10 cellular contexts compared by ENCODE assay signal in the genomic region with DNA sequence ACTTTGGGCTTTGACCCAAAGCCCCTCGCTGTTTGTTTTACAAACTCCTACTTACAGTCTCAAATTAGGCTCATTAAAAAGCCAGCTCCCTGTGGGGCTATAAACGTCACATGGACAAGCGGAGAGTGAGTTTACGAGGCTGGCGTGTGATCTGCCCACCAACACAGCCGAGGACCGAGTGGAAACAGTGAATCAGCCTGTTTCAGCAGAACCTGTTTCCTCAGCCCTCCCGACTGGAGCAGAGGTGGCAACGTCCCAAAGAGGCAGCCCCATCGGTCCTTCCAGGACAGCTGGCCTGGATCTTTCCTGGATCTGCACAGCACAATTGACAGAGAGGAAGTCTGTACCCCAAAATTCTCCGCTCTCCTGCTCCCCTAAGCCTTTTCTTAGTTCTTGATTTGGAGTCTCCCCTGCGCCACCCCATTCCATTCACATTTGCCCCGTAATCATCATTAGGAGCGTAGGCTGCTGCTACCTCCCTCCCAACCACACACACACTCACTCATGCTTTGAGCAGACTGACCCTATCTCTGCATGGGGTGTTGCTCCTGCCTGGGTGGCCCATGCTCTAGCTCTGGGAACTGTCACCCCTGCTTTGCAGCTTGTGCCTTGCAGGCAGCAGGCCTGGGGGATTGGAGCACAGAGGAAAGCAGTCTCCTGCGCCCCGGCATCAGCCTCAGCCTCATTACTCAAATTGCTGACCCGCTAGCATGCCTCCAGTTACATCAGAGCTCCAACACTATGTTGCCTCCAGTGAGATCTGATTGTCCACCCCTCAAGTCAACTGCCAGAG.
DNase-seq lines count a peak whose midpoint lies in the region; ATAC-seq and TF ChIP-seq lines count a peak whose summit lies in the region.
"Had no signal": no experiment of that assay in that cellular context is flagged by ENCODE, and none has a peak within 500 bp of the region (broad histone marks: within the 10 kb centered on the region; RNA-seq: fewer than 3 reads in every experiment).

No MANE protein-coding gene starts in this region.

- no peaks in the 10 kb centered on the region for H4K20me1 ChIP-seq in HCT116 (ENCODE audit: insufficient read depth)

- 71 to 76% methylated on average over 17 of the region's 17 CpGs for WGBS in thyroid gland, 2 donors

- peak overlapping the region; percentile 62 for H3K4me2 ChIP-seq in HCT116 (ENCODE audit: low read length)

- DNase-seq in HCT116 (ENCODE audit: low read depth, low spot score), result no peak
- peak; percentile 89 for DNase-seq in astrocyte of the hippocampus (ENCODE audit: low read depth, low spot score)
- DNase-seq in left colon, result peak; percentile 62 to 83
- peak; percentile 9 to 16 for DNase-seq in thyroid gland
- no peak for DNase-seq in NCI-H1417 treated with DMSO at 0.1 percent for 48 hours (lab: John Stamatoyannopoulos, UW)
- DNase-seq in NCI-H82 (lab: John Stamatoyannopoulos, UW), result no peak
- DNase-seq in CD4-positive, alpha-beta T cell, result no peak
- DNase-seq: Karpas-422, SHP77 treated with DMSO at 0.1 percent for 48 hours had no signal

- H3K9ac ChIP-seq in HCT116 (ENCODE audit: low read length), result peak overlapping the region; percentile 46

- H2AFZ ChIP-seq in HCT116 (ENCODE audit: low read depth, low read length, poor library complexity, severe bottlenecking), result no peak overlapping the region

- H3K9me3 ChIP-seq in HCT116 (ENCODE audit: control insufficient read depth in 1 of 2, insufficient read depth in 1 of 2, low read depth in 1 of 2, low read length in 2 of 2) (no peaks in the 10 kb centered on the region), thyroid gland (no peaks in the 10 kb centered on the region)
- H3K9me3 ChIP-seq in CD4-positive, alpha-beta T cell (ENCODE audit: control insufficient read depth, low read length), result no peaks in the 10 kb centered on the region

- H3K4me1 Mint-ChIP-seq in CD4-positive, alpha-beta T cell (ENCODE audit: low read depth), result no peaks in the 10 kb centered on the region

- H3K9me3 Mint-ChIP-seq in CD4-positive, alpha-beta T cell, result no peaks in the 10 kb centered on the region
- H3K9me3 Mint-ChIP-seq: neural crest cell had no signal

- no peak overlapping the region for H3K27ac Mint-ChIP-seq in CD4-positive, alpha-beta T cell

- H3K79me2 ChIP-seq in HCT116 (ENCODE audit: insufficient read depth, low read length), result no peaks in the 10 kb centered on the region

- CTCF ChIA-PET in HCT116 (lab: Charles Lee), result no interaction called here
- CTCF ChIA-PET in CD4-positive, alpha-beta T cell (lab: Charles Lee), result no interaction called here

- TF ChIP-seq RAD21 in HCT116 (IDR thresholded peaks at IDR 0.05; ENCODE audit: low read depth), result no peak

- H3K27me3 ChIP-seq in HCT116 (ENCODE audit: insufficient read depth, low read length) (no peaks in the 10 kb centered on the region), thyroid gland (no peaks in the 10 kb centered on the region)
- H3K27me3 ChIP-seq in CD4-positive, alpha-beta T cell (ENCODE audit: control insufficient read depth, insufficient read depth, low read length), result no peaks in the 10 kb centered on the region

- BruUV-seq in HCT116 (replicated peaks; lab: Mats Ljungman, UMichigan), result no TSS peak

- no peaks in the 10 kb centered on the region for H3K9me2 ChIP-seq in HCT116 (ENCODE audit: insufficient read depth)

- TF ChIP-seq CTCF in HCT116 (IDR thresholded peaks at IDR 0.05 in 2 of 3, conservative IDR thresholded peaks at IDR 0.05 in 1 of 3; ENCODE audit: borderline replicate concordance in 1 of 3, insufficient read depth in 1 of 3, low read depth in 2 of 3, low read length in 2 of 3), result no peak
- TF ChIP-seq CTCF in thyroid gland (IDR thresholded peaks at IDR 0.05), result no peak
- no peak for TF ChIP-seq CTCF in CD4-positive, alpha-beta T cell (IDR thresholded peaks at IDR 0.05)

- intact Hi-C loops in HCT116 (cut with micrococcal nuclease) (no loop called here), left colon (cut with DNase I, micrococcal nuclease) (no loop called here), thyroid gland (cut with DNase I) (no loop called here)
- intact Hi-C loops in CD4-positive, alpha-beta T cell (cut with DNase I, micrococcal nuclease), result no loop called here

- H3K36me3 ChIP-seq in HCT116 (ENCODE audit: control insufficient read depth in 1 of 2, insufficient read depth in 2 of 2, low read length in 2 of 2) (no peaks in the 10 kb centered on the region), thyroid gland (no peaks in the 10 kb centered on the region)

- H3K27me3 Mint-ChIP-seq in CD4-positive, alpha-beta T cell, result peaks cover 4% of the 10 kb centered on the region

- POLR2A ChIA-PET in HCT116 (lab: Charles Lee), result no interaction called here
- POLR2A ChIA-PET in CD4-positive, alpha-beta T cell (lab: Charles Lee), result no interaction called here

- H3K27ac ChIP-seq in HCT116 (ENCODE audit: low read depth, low read length) (no peak overlapping the region), thyroid gland (no peak overlapping the region)
- H3K27ac ChIP-seq in CD4-positive, alpha-beta T cell (ENCODE audit: low read depth, low read length), result no peak overlapping the region

- peaks cover 12 to 30% of the 10 kb centered on the region in 2 experiments; a peak in 3 of 4 replicates for H3K4me1 ChIP-seq in HCT116 (ENCODE audit: control insufficient read depth in 1 of 2, insufficient read depth in 2 of 2, low read length in 2 of 2)
- H3K4me1 ChIP-seq in thyroid gland, result peaks cover 0 to 3% of the 10 kb centered on the region in 2 donors

- TF ChIP-seq POLR2A in HCT116 (IDR thresholded peaks at IDR 0.05; ENCODE audit: borderline replicate concordance, extremely low read depth, insufficient read depth, insufficient read length), result no peak
- no peak for TF ChIP-seq POLR2A in thyroid gland (IDR thresholded peaks at IDR 0.05)

- RAD21 ChIA-PET in HCT116 (lab: Charles Lee; ENCODE audit: low non-redundant PET in 1 of 2, low total read pairs in 2 of 2, uncharacterized antibody in 2 of 2, unreplicated experiment in 2 of 2), result no interaction called here

- H3K36me3 Mint-ChIP-seq in CD4-positive, alpha-beta T cell (ENCODE audit: low read depth), result no peaks in the 10 kb centered on the region

- no peak overlapping the region for H3K4me3 Mint-ChIP-seq in CD4-positive, alpha-beta T cell
- H3K4me3 Mint-ChIP-seq: neural crest cell had no signal

- no peak overlapping the region for H3K4me3 ChIP-seq in HCT116 (replicated peaks in 1 of 2; ENCODE audit: low read depth in 1 of 2, low read length in 2 of 2)
- no peak overlapping the region for H3K4me3 ChIP-seq in thyroid gland (replicated peaks in 1 of 3)

- peak; percentile 56 for ATAC-seq in HCT116
- ATAC-seq in left colon, result peak; percentile 59
- no peak for ATAC-seq in CD4-positive, alpha-beta T cell (ENCODE audit: poor library complexity)

TF ChIP-seq in HCT116, 20 proteins besides CTCF, POLR2A, EP300 and RAD21:
- TF ChIP-seq FOSL1 (IDR thresholded peaks at IDR 0.05; ENCODE audit: low read depth) (peak; percentile 71), MAX (IDR thresholded peaks at IDR 0.05) (peak; percentile 29; the same call in 1 of the 2 replicates), CBX3 (IDR thresholded peaks at IDR 0.05; ENCODE audit: low read depth) (peak; percentile 43; the same call in 1 of the 2 replicates), POLR2AphosphoS5 (IDR thresholded peaks at IDR 0.05; ENCODE audit: low read depth, low read length) (peak; percentile 24; the same call in 1 of the 2 replicates), TCF7L2 (IDR thresholded peaks at IDR 0.05; ENCODE audit: borderline replicate concordance, extremely low read depth, insufficient read depth, insufficient read length) (no peak), SP1 (IDR thresholded peaks at IDR 0.05; ENCODE audit: low read depth) (peak; percentile 73), JUND (IDR thresholded peaks at IDR 0.05) (peak; percentile 89), ZFX (IDR thresholded peaks at IDR 0.05) (no peak)
- TF ChIP-seq, protein P1, sequence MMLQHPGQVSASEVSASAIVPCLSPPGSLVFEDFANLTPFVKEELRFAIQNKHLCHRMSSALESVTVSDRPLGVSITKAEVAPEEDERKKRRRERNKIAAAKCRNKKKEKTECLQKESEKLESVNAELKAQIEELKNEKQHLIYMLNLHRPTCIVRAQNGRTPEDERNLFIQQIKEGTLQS (IDR thresholded peaks at IDR 0.05), result no peak
- TF ChIP-seq, protein P2, sequence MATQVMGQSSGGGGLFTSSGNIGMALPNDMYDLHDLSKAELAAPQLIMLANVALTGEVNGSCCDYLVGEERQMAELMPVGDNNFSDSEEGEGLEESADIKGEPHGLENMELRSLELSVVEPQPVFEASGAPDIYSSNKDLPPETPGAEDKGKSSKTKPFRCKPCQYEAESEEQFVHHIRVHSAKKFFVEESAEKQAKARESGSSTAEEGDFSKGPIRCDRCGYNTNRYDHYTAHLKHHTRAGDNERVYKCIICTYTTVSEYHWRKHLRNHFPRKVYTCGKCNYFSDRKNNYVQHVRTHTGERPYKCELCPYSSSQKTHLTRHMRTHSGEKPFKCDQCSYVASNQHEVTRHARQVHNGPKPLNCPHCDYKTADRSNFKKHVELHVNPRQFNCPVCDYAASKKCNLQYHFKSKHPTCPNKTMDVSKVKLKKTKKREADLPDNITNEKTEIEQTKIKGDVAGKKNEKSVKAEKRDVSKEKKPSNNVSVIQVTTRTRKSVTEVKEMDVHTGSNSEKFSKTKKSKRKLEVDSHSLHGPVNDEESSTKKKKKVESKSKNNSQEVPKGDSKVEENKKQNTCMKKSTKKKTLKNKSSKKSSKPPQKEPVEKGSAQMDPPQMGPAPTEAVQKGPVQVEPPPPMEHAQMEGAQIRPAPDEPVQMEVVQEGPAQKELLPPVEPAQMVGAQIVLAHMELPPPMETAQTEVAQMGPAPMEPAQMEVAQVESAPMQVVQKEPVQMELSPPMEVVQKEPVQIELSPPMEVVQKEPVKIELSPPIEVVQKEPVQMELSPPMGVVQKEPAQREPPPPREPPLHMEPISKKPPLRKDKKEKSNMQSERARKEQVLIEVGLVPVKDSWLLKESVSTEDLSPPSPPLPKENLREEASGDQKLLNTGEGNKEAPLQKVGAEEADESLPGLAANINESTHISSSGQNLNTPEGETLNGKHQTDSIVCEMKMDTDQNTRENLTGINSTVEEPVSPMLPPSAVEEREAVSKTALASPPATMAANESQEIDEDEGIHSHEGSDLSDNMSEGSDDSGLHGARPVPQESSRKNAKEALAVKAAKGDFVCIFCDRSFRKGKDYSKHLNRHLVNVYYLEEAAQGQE (IDR thresholded peaks at IDR 0.05; ENCODE audit: low read depth), result no peak
TF ChIP-seq in HCT116: peak in this region for 6.

Comparison
In these comparisons a context has a peak if more than half of its experiments do, and no peak if none do; other contexts are left out.
1. DNase-seq: peak in astrocyte of the hippocampus (single experiment), left colon (2 of 2) and thyroid gland (2 of 2); none in HCT116 (single experiment), NCI-H1417 treated with DMSO at 0.1 percent for 48 hours (single experiment), NCI-H82 (single experiment) and CD4-positive, alpha-beta T cell (0 of 10).